In the genomic region with DNA sequence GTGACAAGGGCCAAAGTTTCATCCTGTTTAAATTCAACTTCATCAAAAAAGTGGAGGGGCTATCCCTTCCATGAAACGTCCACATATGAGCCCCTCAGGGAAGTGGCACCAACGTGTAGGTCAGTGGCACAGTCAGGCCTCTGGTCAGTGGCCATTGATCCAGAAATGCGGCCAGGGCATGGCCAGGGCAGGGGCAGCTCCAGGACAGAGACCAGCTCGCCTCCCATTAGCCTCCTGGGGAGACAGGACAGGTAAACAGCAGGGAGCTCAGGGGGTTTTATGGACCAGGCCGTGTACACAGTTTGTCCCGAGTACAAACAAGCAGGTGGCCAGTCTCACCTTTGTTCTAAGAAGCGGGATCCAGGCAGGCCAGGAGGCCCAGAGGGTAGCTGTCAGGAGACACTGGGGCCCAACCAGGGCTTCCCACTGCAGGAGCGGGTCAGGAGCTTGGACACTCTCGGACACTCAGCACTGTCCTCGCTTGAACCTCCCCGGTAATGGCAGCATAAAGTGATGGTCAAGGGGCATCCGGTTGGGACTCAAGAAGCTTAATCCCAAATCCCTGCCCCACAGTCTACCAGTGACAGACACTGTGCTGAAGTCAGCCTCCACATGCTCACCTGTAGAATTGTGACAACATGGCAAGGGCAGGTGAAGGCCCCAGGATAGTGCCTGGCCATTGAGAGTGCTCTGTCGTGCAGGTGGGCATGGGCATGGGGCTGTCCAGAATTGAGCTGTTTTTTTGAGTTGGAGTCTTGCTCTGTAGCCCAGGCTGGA, we compare ENCODE assay signal across 9 cellular contexts.
DNase-seq lines count a peak whose midpoint lies in the region; ATAC-seq and TF ChIP-seq lines count a peak whose summit lies in the region.
"Had no signal": no experiment of that assay in that cellular context is flagged by ENCODE, and none has a peak within 500 bp of the region (broad histone marks: within the 10 kb centered on the region; RNA-seq: fewer than 3 reads in every experiment).

No MANE protein-coding gene starts in this region.

- no peaks in the 10 kb centered on the region for H3K36me3 ChIP-seq in BLaER1 treated with 17β-estradiol and CSF1 and Interleukin-3, amounts not matched to agents 10 nM and 100 nM
- no peaks in the 10 kb centered on the region for H3K36me3 ChIP-seq in body of pancreas (replicated peaks in 1 of 2; ENCODE audit: insufficient read depth in 1 of 2, low read depth in 2 of 2)
- no peaks in the 10 kb centered on the region for H3K36me3 ChIP-seq in naive thymus-derived CD4-positive, alpha-beta T cell (ENCODE audit: control insufficient read depth in 2 of 3, insufficient read depth in 3 of 3, low read length in 3 of 3)
- H3K36me3 ChIP-seq: neutrophil had no signal

- no peak for TF ChIP-seq CTCF in body of pancreas (IDR thresholded peaks at IDR 0.05)

- POLR2A ChIA-PET in naive thymus-derived CD4-positive, alpha-beta T cell (lab: Charles Lee): interaction anchor here (0.6 to 6.9 kb wide), 7 partner anchors 9 to 1235 kb away, joined by 3 to 60 read pairs (median 3); no protein-coding TSS in a partner anchor

- H3K4me1 ChIP-seq in BLaER1 treated with 17β-estradiol and CSF1 and Interleukin-3, amounts not matched to agents 10 nM and 100 nM: peaks cover 9 to 24% (median 11%) of the 10 kb centered on the region in 10 experiments; a peak in 17 of 20 replicates
- H3K4me1 ChIP-seq in body of pancreas: peaks cover 63% of the 10 kb centered on the region
- peaks cover 19 to 36% of the 10 kb centered on the region in 2 donors for H3K4me1 ChIP-seq in naive thymus-derived CD4-positive, alpha-beta T cell (ENCODE audit: control insufficient read depth in 2 of 2, insufficient read depth in 2 of 2, low read length in 2 of 2)

- intact Hi-C loops in body of pancreas (cut with DNase I): no loop called here
- intact Hi-C loops in naive thymus-derived CD4-positive, alpha-beta T cell (cut with micrococcal nuclease): no loop called here

- peak in 1 of 3 donors; percentile 2 for TF ChIP-seq POLR2A in body of pancreas (IDR thresholded peaks at IDR 0.05)

- peaks cover 16 to 59% (median 34%) of the 10 kb centered on the region in 7 donors for H3K4me1 Mint-ChIP-seq in naive thymus-derived CD4-positive, alpha-beta T cell

- H3K36me3 Mint-ChIP-seq in naive thymus-derived CD4-positive, alpha-beta T cell: peaks cover 0 to 7% (median 0%) of the 10 kb centered on the region in 5 donors

- WGBS in body of pancreas, 2 donors: 28 to 57% methylated on average over 7 to 13 of the region's 13 CpGs

- CTCF ChIA-PET in naive thymus-derived CD4-positive, alpha-beta T cell (lab: Charles Lee): interaction anchor here (0.7 kb wide), 1 partner anchor 41 kb away, joined by 4 read pairs; no protein-coding TSS in a partner anchor

- in situ Hi-C loops in KBM-7 (cut with MboI; ENCODE audit: low pct_unique_long_range_greater_than_20kb, low sequenced_read_pairs): no loop called here

- H3K27ac ChIP-seq in BLaER1 treated with 17β-estradiol and CSF1 and Interleukin-3, amounts not matched to agents 10 nM and 100 nM: peak overlapping the region in 6 of 11 experiments; percentile 63 to 79 (median 71); a peak in 11 of 22 replicates
- peak overlapping the region; percentile 80 to 90 (median 86) for H3K27ac ChIP-seq in body of pancreas
- H3K27ac ChIP-seq in naive thymus-derived CD4-positive, alpha-beta T cell (ENCODE audit: low read depth, low read length): no peak overlapping the region
- H3K27ac ChIP-seq: neutrophil had no signal

- H3K4me3 ChIP-seq in BLaER1 treated with 17β-estradiol and CSF1 and Interleukin-3, amounts not matched to agents 10 nM and 100 nM: no peak overlapping the region
- H3K4me3 ChIP-seq in body of pancreas: no peak overlapping the region
- no peak overlapping the region for H3K4me3 ChIP-seq in naive thymus-derived CD4-positive, alpha-beta T cell (ENCODE audit: low read length)

- H3K4me2 ChIP-seq in BLaER1 treated with 17β-estradiol and CSF1 and Interleukin-3, amounts not matched to agents 10 nM and 100 nM: peak overlapping the region; percentile 23 to 56 (median 33); a peak in 15 of 22 replicates

- H3K27me3 ChIP-seq in BLaER1 treated with 17β-estradiol and CSF1 and Interleukin-3, amounts not matched to agents 10 nM and 100 nM: no peaks in the 10 kb centered on the region
- H3K27me3 ChIP-seq in body of pancreas: no peaks in the 10 kb centered on the region
- H3K27me3 ChIP-seq in naive thymus-derived CD4-positive, alpha-beta T cell (ENCODE audit: control insufficient read depth in 2 of 2, insufficient read depth in 2 of 2, low read length in 2 of 2): no peaks in the 10 kb centered on the region
- H3K27me3 ChIP-seq: neutrophil had no signal

- H3K27ac Mint-ChIP-seq in naive thymus-derived CD4-positive, alpha-beta T cell: peak overlapping the region; percentile 91 to 98 (median 97)

- H3K9me3 ChIP-seq in BLaER1 treated with 17β-estradiol and CSF1 and Interleukin-3, amounts not matched to agents 10 nM and 100 nM (replicated peaks in 1 of 11): no peaks in the 10 kb centered on the region
- no peaks in the 10 kb centered on the region for H3K9me3 ChIP-seq in body of pancreas
- H3K9me3 ChIP-seq in naive thymus-derived CD4-positive, alpha-beta T cell (ENCODE audit: control insufficient read depth in 2 of 3, low read length in 3 of 3): no peaks in the 10 kb centered on the region
- H3K9me3 ChIP-seq: neutrophil had no signal

- H3K27me3 Mint-ChIP-seq in naive thymus-derived CD4-positive, alpha-beta T cell: no peaks in the 10 kb centered on the region

- ATAC-seq in HG02981 (IDR thresholded peaks at IDR 0.05; ENCODE audit: unreplicated experiment) (peak; percentile 3), body of pancreas (peak; percentile 5)
- ATAC-seq in naive thymus-derived CD4-positive, alpha-beta T cell: no peak

- DNase-seq in body of pancreas (peak; percentile 35 to 56 (median 46)), NCI-H1436 treated with DMSO at 0.1 percent for 48 hours (lab: John Stamatoyannopoulos, UW) (no peak), HCEC 1CT (no peak), NK-92 (lab: John Stamatoyannopoulos, UW; ENCODE audit: unreplicated experiment) (no peak), KBM-7 (no peak)
- no peak for DNase-seq in naive thymus-derived CD4-positive, alpha-beta T cell

- no peaks in the 10 kb centered on the region for H4K20me1 ChIP-seq in BLaER1 treated with 17β-estradiol and CSF1 and Interleukin-3, amounts not matched to agents 10 nM and 100 nM

- no peak overlapping the region; a peak in 2 of 22 replicates for H3K9ac ChIP-seq in BLaER1 treated with 17β-estradiol and CSF1 and Interleukin-3, amounts not matched to agents 10 nM and 100 nM

- H3K4me3 Mint-ChIP-seq in naive thymus-derived CD4-positive, alpha-beta T cell: peak overlapping the region; percentile 17 to 78 (median 66)

- peaks cover 0 to 4% (median 0%) of the 10 kb centered on the region in 11 donors for H3K9me3 Mint-ChIP-seq in naive thymus-derived CD4-positive, alpha-beta T cell

Comparison
In these comparisons a context has a peak if more than half of its experiments do, and no peak if none do; other contexts are left out.
1. DNase-seq: peak in body of pancreas (4 of 4); none in naive thymus-derived CD4-positive, alpha-beta T cell (0 of 9), NCI-H1436 treated with DMSO at 0.1 percent for 48 hours (single experiment), HCEC 1CT (single experiment), NK-92 (single experiment) and KBM-7 (single experiment).